8 cellular contexts compared by ENCODE assay signal in genomic region chr17:43760254-43760852, GRCh38. TPM values are rescaled to one million over a fixed set of nuclear protein-coding genes. Genes with fewer than 3 reads are reported as not detected.
DNase-seq lines count a peak whose midpoint lies in the region; ATAC-seq lines count a peak whose summit lies in the region.

No MANE protein-coding gene starts in this region.

- peaks cover 39% of the 10 kb centered on the region for H3K27me3 Mint-ChIP-seq in T-helper 17 cell

- ATAC-seq in GM21515 (IDR thresholded peaks at IDR 0.05; ENCODE audit: unreplicated experiment) (peak; percentile 61), T-helper 17 cell (peak; percentile 97), left ventricle myocardium superior (peak; percentile 86), HG03342 (IDR thresholded peaks at IDR 0.05; ENCODE audit: unreplicated experiment) (no peak)

- DNase-seq in ACHN (peak; percentile 91), NCI-H187 (lab: John Stamatoyannopoulos, UW) (peak; percentile 73 to 83), T-helper 17 cell (peak; percentile 67 to 84 (median 71)), amygdala (lab: John Stamatoyannopoulos, UW) (peak in 55 of 56 donors; percentile 24 to 96 (median 79)), left ventricle myocardium superior (peak; percentile 93), putamen (ENCODE audit: low spot score) (peak; percentile 87)

- in situ Hi-C loops in ACHN (cut with HindIII; ENCODE audit: low pct_ligation_motif_present, low pct_unique_long_range_greater_than_20kb, low sequenced_read_pairs) = no loop called here

- intact Hi-C loops in left ventricle myocardium superior (cut with micrococcal nuclease) = loop anchor here (2.0 kb wide), 1 partner anchor 66 kb away; no protein-coding TSS in a partner anchor

- peaks cover 3% of the 10 kb centered on the region for H3K4me1 Mint-ChIP-seq in T-helper 17 cell

- H3K36me3 Mint-ChIP-seq in T-helper 17 cell (ENCODE audit: low read depth) = no peaks in the 10 kb centered on the region

- H3K4me3 Mint-ChIP-seq in T-helper 17 cell = no peak overlapping the region

- H3K9me3 ChIP-seq in T-helper 17 cell (ENCODE audit: control insufficient read depth, low read length, poor library complexity, severe bottlenecking) = no peaks in the 10 kb centered on the region

- H3K27ac Mint-ChIP-seq in T-helper 17 cell = no peak overlapping the region

RNA-seq across cellular contexts. Expression of gene SOST, which starts 1.8 kb away (rescaled TPM):
- total RNA-seq in T-helper 17 cell (not detected), left ventricle myocardium superior (not detected)

RNA-seq across cellular contexts. Expression of gene DUSP3, which starts 18.4 kb away (rescaled TPM):
- total RNA-seq in T-helper 17 cell (10 to 100 TPM; 15.5 to 19.0 TPM), left ventricle myocardium superior (243 TPM)

RNA-seq across cellular contexts. Expression of gene CFAP97D1, which starts 19.9 kb away (rescaled TPM):
- not detected for total RNA-seq in T-helper 17 cell
- total RNA-seq in left ventricle myocardium superior = not detected

Comparison
In these comparisons a context has a peak if more than half of its experiments do, and no peak if none do; other contexts are left out.
1. RNA of gene DUSP3, which starts 18.4 kb away (total RNA-seq): 243 TPM in left ventricle myocardium superior (single experiment); 15.5 to 19.0 TPM in T-helper 17 cell; every median in the first group is over 10 times any median in the second.
2. Peak in every context shown above with its lines, with median percentiles within 50 percentile points of each other: DNase-seq.